In the genomic region with DNA sequence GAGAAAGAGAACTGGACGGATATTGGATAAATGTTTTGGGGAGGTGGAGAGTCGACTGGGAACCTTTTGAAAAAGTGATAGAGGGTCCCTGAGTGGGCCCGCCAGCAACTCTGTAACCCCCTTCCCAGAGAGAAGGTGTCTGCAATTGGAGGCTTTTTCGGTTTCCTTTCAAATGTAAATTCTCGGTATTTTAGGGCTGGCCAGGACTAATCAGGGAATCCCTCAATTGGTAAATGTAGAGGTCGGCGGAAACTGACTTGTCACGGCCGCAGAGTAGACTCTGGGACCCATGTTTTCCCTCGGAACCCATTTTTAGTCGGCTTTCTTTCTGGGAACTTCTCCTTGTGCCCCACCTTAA, we compare ENCODE assay signal across 8 cellular contexts. TPM values are rescaled to one million over a fixed set of nuclear protein-coding genes. Genes with fewer than 3 reads are reported as not detected.
DNase-seq lines count a peak whose midpoint lies in the region; ATAC-seq and TF ChIP-seq lines count a peak whose summit lies in the region.

No MANE protein-coding gene starts in this region.

- peak overlapping the region; percentile 96 for H3K4me3 Mint-ChIP-seq in activated B cell treated with CpG ODN at 0.5 μM for 24 hours
- H3K4me3 Mint-ChIP-seq in stimulated activated naive B cell treated with anti-CD40 and anti-IgM and Interleukin-4, amounts not matched to agents 10 μg/mL and 1 μg/mL and 100 μg/mL, for 72 hours = peak overlapping the region; percentile 92 to 97

- H3K4me1 Mint-ChIP-seq in activated B cell treated with CpG ODN at 0.5 μM for 24 hours = peaks cover 23% of the 10 kb centered on the region
- peaks cover 8 to 23% of the 10 kb centered on the region in 2 donors for H3K4me1 Mint-ChIP-seq in stimulated activated naive B cell treated with anti-CD40 and anti-IgM and Interleukin-4, amounts not matched to agents 10 μg/mL and 1 μg/mL and 100 μg/mL, for 72 hours

- H3K27me3 Mint-ChIP-seq in activated B cell treated with CpG ODN at 0.5 μM for 24 hours = no peaks in the 10 kb centered on the region
- H3K27me3 Mint-ChIP-seq in stimulated activated naive B cell treated with anti-CD40 and anti-IgM and Interleukin-4, amounts not matched to agents 10 μg/mL and 1 μg/mL and 100 μg/mL, for 72 hours = no peaks in the 10 kb centered on the region

- peaks cover 13% of the 10 kb centered on the region for H3K4me1 ChIP-seq in cardiac muscle cell (ENCODE audit: low read depth)
- peaks cover 7% of the 10 kb centered on the region for H3K4me1 ChIP-seq in iPS-15b (ENCODE audit: control insufficient read depth, insufficient read depth, low read length)

- ATAC-seq in left ventricle myocardium superior (no peak), activated B cell treated with CpG ODN at 0.5 μM for 24 hours (ENCODE audit: low read depth) (no peak), GM19328 (IDR thresholded peaks at IDR 0.05; ENCODE audit: unreplicated experiment) (no peak), HG03439 (IDR thresholded peaks at IDR 0.05; ENCODE audit: unreplicated experiment) (no peak)
- ATAC-seq in stimulated activated naive B cell treated with anti-CD40 and anti-IgM and Interleukin-4, amounts not matched to agents 10 μg/mL and 1 μg/mL and 100 μg/mL, for 72 hours (replicated peaks) = no peak

- intact Hi-C loops in left ventricle myocardium superior (cut with micrococcal nuclease) = no loop called here
- intact Hi-C loops in activated B cell treated with CpG ODN at 0.5 μM for 24 hours (cut with micrococcal nuclease) = loop anchor here (1.0 kb wide), 3 partner anchors 22 to 202 kb away; partner anchors contain the start of genes AK6, CENPH, RAD17 and SLC30A5

- peaks cover 2% of the 10 kb centered on the region for H3K9me3 Mint-ChIP-seq in activated B cell treated with CpG ODN at 0.5 μM for 24 hours
- H3K9me3 Mint-ChIP-seq in stimulated activated naive B cell treated with anti-CD40 and anti-IgM and Interleukin-4, amounts not matched to agents 10 μg/mL and 1 μg/mL and 100 μg/mL, for 72 hours = peaks cover 3 to 4% of the 10 kb centered on the region in 2 donors

- H3K36me3 Mint-ChIP-seq in activated B cell treated with CpG ODN at 0.5 μM for 24 hours (ENCODE audit: low read depth) = peaks cover 20% of the 10 kb centered on the region
- peaks cover 11 to 14% of the 10 kb centered on the region in 2 donors for H3K36me3 Mint-ChIP-seq in stimulated activated naive B cell treated with anti-CD40 and anti-IgM and Interleukin-4, amounts not matched to agents 10 μg/mL and 1 μg/mL and 100 μg/mL, for 72 hours

- H3K9me3 ChIP-seq in cardiac muscle cell (ENCODE audit: low read depth) (no peaks in the 10 kb centered on the region), iPS-15b (ENCODE audit: control insufficient read depth, insufficient read depth, low read length) (no peaks in the 10 kb centered on the region)

- POLR2A ChIA-PET in activated B cell treated with CpG ODN at 0.5 μM for 24 hours (lab: Charles Lee) = interaction anchor here (1.1 to 1.9 kb wide), 3 partner anchors 9 to 73 kb away, joined by 3 to 9 read pairs (median 4); partner anchors contain the start of genes CDK7 and SLC30A5

- DNase-seq in cardiac muscle cell (ENCODE audit: low read depth in 1 of 2, low spot score in 1 of 2) (peak; percentile 13 to 18), left ventricle myocardium superior (no peak), activated B cell treated with CpG ODN at 0.5 μM for 24 hours (no peak), KG1 (lab: John Stamatoyannopoulos, UW) (no peak)
- no peak for DNase-seq in stimulated activated naive B cell treated with anti-CD40 and anti-IgM and Interleukin-4, amounts not matched to agents 10 μg/mL and 1 μg/mL and 100 μg/mL, for 72 hours

- TF ChIP-seq CTCF in cardiac muscle cell (IDR thresholded peaks at IDR 0.05; ENCODE audit: low read depth, low read length) (no peak), activated B cell treated with CpG ODN at 0.5 μM for 24 hours (IDR thresholded peaks at IDR 0.05) (no peak)

- peak overlapping the region; percentile 77 for H3K4me3 ChIP-seq in cardiac muscle cell
- peak overlapping the region; percentile 98 for H3K4me3 ChIP-seq in iPS-15b (ENCODE audit: low read depth, low read length)

- peak overlapping the region; percentile 89 for H3K27ac Mint-ChIP-seq in activated B cell treated with CpG ODN at 0.5 μM for 24 hours
- peak overlapping the region; percentile 92 for H3K27ac Mint-ChIP-seq in stimulated activated naive B cell treated with anti-CD40 and anti-IgM and Interleukin-4, amounts not matched to agents 10 μg/mL and 1 μg/mL and 100 μg/mL, for 72 hours

- peak overlapping the region; percentile 90 for H3K27ac ChIP-seq in cardiac muscle cell

- peaks cover 31% of the 10 kb centered on the region for H3K36me3 ChIP-seq in cardiac muscle cell
- H3K36me3 ChIP-seq in iPS-15b (ENCODE audit: control insufficient read depth, insufficient read depth, low read length) = peaks cover 30% of the 10 kb centered on the region

- H3K27me3 ChIP-seq in cardiac muscle cell (no peaks in the 10 kb centered on the region), iPS-15b (ENCODE audit: control insufficient read depth, insufficient read depth, low read length) (no peaks in the 10 kb centered on the region)

- peak overlapping the region; percentile 99 for H3K9ac ChIP-seq in iPS-15b (ENCODE audit: low read depth, low read length)

- CTCF ChIA-PET in activated B cell treated with CpG ODN at 0.5 μM for 24 hours (lab: Charles Lee) = interaction anchor here (0.6 to 1.7 kb wide), 2 partner anchors 50 to 74 kb away, joined by 3 to 9 read pairs; partner anchors contain the start of gene SLC30A5

RNA-seq across cellular contexts. Expression of gene CCNB1, which starts 0.5 kb away (rescaled TPM):
- 24.1 and 143 TPM in 2 replicates for total RNA-seq in cardiac muscle cell
- polyA plus RNA-seq in cardiac muscle cell = 37.1 and 281 TPM in 2 replicates
- total RNA-seq in left ventricle myocardium superior = 4.0 TPM
- 10.6 and 12.7 TPM in 2 replicates for total RNA-seq in activated B cell treated with CpG ODN at 0.5 μM for 24 hours

RNA-seq across cellular contexts. Expression of gene CENPH, which starts 21.9 kb away (rescaled TPM):
- 17.7 and 26.7 TPM in 2 replicates for total RNA-seq in cardiac muscle cell
- 22.2 and 36.0 TPM in 2 replicates for polyA plus RNA-seq in cardiac muscle cell
- total RNA-seq in left ventricle myocardium superior = 3.5 TPM
- total RNA-seq in activated B cell treated with CpG ODN at 0.5 μM for 24 hours = 13.0 and 13.5 TPM in 2 replicates

Comparison
In these comparisons a context has a peak if more than half of its experiments do, and no peak if none do; other contexts are left out.
1. DNase-seq: peak in cardiac muscle cell (2 of 2); none in left ventricle myocardium superior (single experiment), activated B cell treated with CpG ODN at 0.5 μM for 24 hours (single experiment), stimulated activated naive B cell treated with anti-CD40 and anti-IgM and Interleukin-4, amounts not matched to agents 10 μg/mL and 1 μg/mL and 100 μg/mL, for 72 hours (single experiment) and KG1 (single experiment).